ENCODE assay signal across 16 cellular contexts in genomic region chr1:225965231-225965630, GRCh38. TPM values are rescaled to one million over a fixed set of nuclear protein-coding genes. Genes with fewer than 3 reads are reported as not detected.
A peak's percentile ranks its signal among the peaks of the same experiment; 100 is the strongest.
DNase-seq lines count a peak whose midpoint lies in the region; ATAC-seq and TF ChIP-seq lines count a peak whose summit lies in the region.
"Had no signal": no experiment of that assay in that cellular context is flagged by ENCODE, and none has a peak within 500 bp of the region (broad histone marks: within the 10 kb centered on the region; RNA-seq: fewer than 3 reads in every experiment).

No MANE protein-coding gene starts in this region.

- intact Hi-C loops in right lobe of liver (cut with DNase I) (no loop called here), sciatic nerve (cut with DNase I) (no loop called here)
- intact Hi-C loops in activated CD8-positive, alpha-beta T cell treated with anti-CD3 and anti-CD28 coated beads for 36 hours (cut with micrococcal nuclease) = no loop called here

- no peaks in the 10 kb centered on the region for H3K27me3 Mint-ChIP-seq in activated CD8-positive, alpha-beta T cell treated with anti-CD3 and anti-CD28 coated beads for 36 hours

- no peaks in the 10 kb centered on the region for H3K36me3 Mint-ChIP-seq in activated CD8-positive, alpha-beta T cell treated with anti-CD3 and anti-CD28 coated beads for 36 hours (ENCODE audit: low read depth)
- H3K36me3 Mint-ChIP-seq: CD4-positive, CD25-positive, alpha-beta regulatory T cell had no signal

- peaks cover 2% of the 10 kb centered on the region for H3K4me1 Mint-ChIP-seq in activated CD8-positive, alpha-beta T cell treated with anti-CD3 and anti-CD28 coated beads for 36 hours (ENCODE audit: low read depth)

- WGBS in right lobe of liver (ENCODE audit: insufficient coverage, low coverage, low lambda C conversion rate, missing lambda C conversion rate) = 33% methylated on average over 3 of the region's 5 CpGs

- POLR2A ChIA-PET in activated CD8-positive, alpha-beta T cell treated with anti-CD3 and anti-CD28 coated beads for 36 hours (lab: Charles Lee) = no interaction called here

- peak; percentile 30 for DNase-seq in activated effector memory CD4-positive, alpha-beta T cell treated with anti-CD3 and anti-CD28 coated beads, Interleukin-2, amount 50 U/mL, for 16 hours
- no peak for DNase-seq in activated effector memory CD4-positive, alpha-beta T cell treated with Interleukin-2 at 50 U/mL for 16 hours
- peak in 1 of 3 donors; percentile 66 for DNase-seq in right lobe of liver
- DNase-seq in sciatic nerve (ENCODE audit: low spot score) = peak; percentile 23
- DNase-seq in GM03348 (ENCODE audit: low spot score) = no peak
- DNase-seq in NCI-H2227 (lab: John Stamatoyannopoulos, UW; ENCODE audit: unreplicated experiment) = no peak
- no peak for DNase-seq in activated CD8-positive, alpha-beta T cell treated with anti-CD3 and anti-CD28 coated beads for 36 hours
- DNase-seq: AML-193; CD4-positive, CD25-positive, alpha-beta regulatory T cell had no signal

- H3K9me3 Mint-ChIP-seq in activated CD8-positive, alpha-beta T cell treated with anti-CD3 and anti-CD28 coated beads for 36 hours = no peaks in the 10 kb centered on the region

- TF ChIP-seq CTCF in right lobe of liver (IDR thresholded peaks at IDR 0.05) = no peak
- TF ChIP-seq CTCF in activated CD8-positive, alpha-beta T cell treated with anti-CD3 and anti-CD28 coated beads for 36 hours (IDR thresholded peaks at IDR 0.05) = no peak

- H3K4me3 Mint-ChIP-seq in activated CD8-positive, alpha-beta T cell treated with anti-CD3 and anti-CD28 coated beads for 36 hours = no peak overlapping the region
- H3K4me3 Mint-ChIP-seq: CD4-positive, CD25-positive, alpha-beta regulatory T cell had no signal

- ATAC-seq in right lobe of liver (peak in 3 of 4 donors; percentile 43 to 71 (median 60)), sciatic nerve (no peak), HG02798 (IDR thresholded peaks at IDR 0.05; ENCODE audit: poor library complexity, unreplicated experiment) (no peak)
- ATAC-seq in activated CD8-positive, alpha-beta T cell treated with anti-CD3 and anti-CD28 coated beads for 36 hours = no peak
- ATAC-seq: GM12878 had no signal

- H3K4me1 ChIP-seq in right lobe of liver = peaks cover 0 to 14% (median 3%) of the 10 kb centered on the region in 4 donors
- H3K4me1 ChIP-seq: HAP-1 had no signal

- H3K4me3 ChIP-seq in right lobe of liver = no peak overlapping the region
- H3K4me3 ChIP-seq: BLaER1, GM12878, HAP-1 had no signal

- H3K27ac ChIP-seq in right lobe of liver = peak overlapping the region in 1 of 3 donors; percentile 60
- H3K27ac ChIP-seq: 22Rv1, BLaER1 had no signal

- H3K27me3 ChIP-seq in right lobe of liver = no peaks in the 10 kb centered on the region
- H3K27me3 ChIP-seq: BLaER1 had no signal

- H3K9me3 ChIP-seq in right lobe of liver = no peaks in the 10 kb centered on the region
- H3K9me3 ChIP-seq: BLaER1, HAP-1 had no signal

- CTCF ChIA-PET in activated CD8-positive, alpha-beta T cell treated with anti-CD3 and anti-CD28 coated beads for 36 hours (lab: Charles Lee) = no interaction called here

- H3K36me3 ChIP-seq in right lobe of liver = no peaks in the 10 kb centered on the region
- H3K36me3 ChIP-seq: BLaER1, HAP-1 had no signal

- no peak overlapping the region for H3K27ac Mint-ChIP-seq in activated CD8-positive, alpha-beta T cell treated with anti-CD3 and anti-CD28 coated beads for 36 hours
- H3K27ac Mint-ChIP-seq: CD4-positive, CD25-positive, alpha-beta regulatory T cell had no signal

- TF ChIP-seq POLR2A in right lobe of liver (IDR thresholded peaks at IDR 0.05) = no peak

RNA-seq across cellular contexts. Expression of gene LEFTY2, which starts 24.2 kb away (rescaled TPM):
- total RNA-seq in right lobe of liver (under 1 TPM in 1 of 6 experiments, not detected in 5; 0.31 TPM), sciatic nerve (0.31 TPM)
- total RNA-seq in activated CD8-positive, alpha-beta T cell treated with anti-CD3 and anti-CD28 coated beads for 36 hours = not detected
- total RNA-seq: CD4-positive, CD25-positive, alpha-beta regulatory T cell; Daoy; GM12878; HT1080 had no signal

RNA-seq across cellular contexts. Expression of gene SDE2, which starts 33.9 kb away (rescaled TPM):
- total RNA-seq in right lobe of liver (10 to 100 TPM in 1 of 6 experiments, 1 to 10 TPM in 5; 7.1 to 10.9 (median 8.6) TPM), sciatic nerve (22.3 TPM)
- total RNA-seq in activated CD8-positive, alpha-beta T cell treated with anti-CD3 and anti-CD28 coated beads for 36 hours = 10 to 100 TPM; 14.9 to 15.5 TPM

RNA-seq across cellular contexts. Expression of gene PYCR2, which starts 41.2 kb away (rescaled TPM):
- total RNA-seq in right lobe of liver (10 to 100 TPM; 20.0 to 42.6 (median 24.9) TPM), sciatic nerve (52.2 TPM)
- total RNA-seq in activated CD8-positive, alpha-beta T cell treated with anti-CD3 and anti-CD28 coated beads for 36 hours = 100 to 1,000 TPM; 132 to 134 TPM

Comparison
In these comparisons a context has a peak if more than half of its experiments do, and no peak if none do; other contexts are left out.
1. DNase-seq: peak in activated effector memory CD4-positive, alpha-beta T cell treated with anti-CD3 and anti-CD28 coated beads, Interleukin-2, amount 50 U/mL, for 16 hours (single experiment) and sciatic nerve (single experiment); none in activated effector memory CD4-positive, alpha-beta T cell treated with Interleukin-2 at 50 U/mL for 16 hours (single experiment), GM03348 (single experiment), NCI-H2227 (single experiment) and activated CD8-positive, alpha-beta T cell treated with anti-CD3 and anti-CD28 coated beads for 36 hours (single experiment).
2. ATAC-seq: peak in right lobe of liver (3 of 4); none in sciatic nerve (single experiment), HG02798 (single experiment) and activated CD8-positive, alpha-beta T cell treated with anti-CD3 and anti-CD28 coated beads for 36 hours (single experiment).